24 cellular contexts compared by ENCODE assay signal in the genomic region with DNA sequence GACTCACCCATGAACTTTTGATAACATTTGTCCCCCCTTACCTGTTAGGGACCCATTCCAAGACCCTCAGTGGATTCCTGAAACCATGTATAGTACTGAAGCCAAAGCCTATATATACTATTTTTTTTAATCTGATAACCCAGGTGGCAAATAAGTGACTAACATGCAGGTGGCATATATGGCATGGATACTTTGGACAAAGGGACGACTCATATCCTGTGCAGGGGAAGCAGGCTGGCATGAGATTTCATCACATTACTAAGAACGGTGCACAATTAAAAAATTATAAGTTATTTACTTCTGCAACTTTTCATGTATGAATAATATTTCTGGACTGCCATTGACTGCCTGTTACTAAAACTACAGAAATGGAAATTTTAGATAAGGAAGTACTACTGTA.
"Had no signal": no experiment of that assay in that cellular context is flagged by ENCODE, and none has a peak within 500 bp of the region (broad histone marks: within the 10 kb centered on the region; RNA-seq: fewer than 3 reads in every experiment).

No MANE protein-coding gene starts in this region.

- H3K27ac Mint-ChIP-seq: activated naive CD4-positive, alpha-beta T cell treated with anti-CD3 and anti-CD28 coated beads, Interleukin-2, amount 10 ng/mL, durations not matched to agents 7 days and 5 days; activated naive CD8-positive, alpha-beta T cell treated with anti-CD3 and anti-CD28 coated beads, Interleukin-2, amount 10 ng/mL, durations not matched to agents 7 days and 5 days; brain; effector memory CD8-positive, alpha-beta T cell; naive thymus-derived CD4-positive, alpha-beta T cell; stimulated activated effector memory CD8-positive, alpha-beta T cell treated with anti-CD3 and anti-CD28 coated beads, Interleukin-12 subunit alpha, Interleukin-12 subunit beta, amount 100 ng/mL, for 72 hours; stimulated activated naive CD8-positive, alpha-beta T cell treated with anti-CD3 and anti-CD28 coated beads, Interleukin-15, Interleukin-2, amounts not matched to agents 100 ng/mL and 50 ng/mL, for 24 hours had no signal

- H3K4me3 Mint-ChIP-seq: activated naive CD4-positive, alpha-beta T cell treated with anti-CD3 and anti-CD28 coated beads, Interleukin-2, amount 10 ng/mL, durations not matched to agents 7 days and 5 days; activated naive CD8-positive, alpha-beta T cell treated with anti-CD3 and anti-CD28 coated beads, Interleukin-2, amount 10 ng/mL, durations not matched to agents 7 days and 5 days; brain; effector memory CD8-positive, alpha-beta T cell; naive thymus-derived CD4-positive, alpha-beta T cell; neural crest cell; stimulated activated effector memory CD8-positive, alpha-beta T cell treated with anti-CD3 and anti-CD28 coated beads, Interleukin-12 subunit alpha, Interleukin-12 subunit beta, amount 100 ng/mL, for 72 hours; stimulated activated naive CD8-positive, alpha-beta T cell treated with anti-CD3 and anti-CD28 coated beads, Interleukin-15, Interleukin-2, amounts not matched to agents 100 ng/mL and 50 ng/mL, for 24 hours had no signal

- ATAC-seq: effector memory CD8-positive, alpha-beta T cell; naive thymus-derived CD4-positive, alpha-beta T cell; pancreas; stimulated activated effector memory CD8-positive, alpha-beta T cell treated with anti-CD3 and anti-CD28 coated beads, Interleukin-12 subunit alpha, Interleukin-12 subunit beta, amount 100 ng/mL, for 72 hours had no signal

- DNase-seq: activated CD4-positive, alpha-beta T cell treated with anti-CD3 and anti-CD28 coated beads for 4 hours; activated CD4-positive, alpha-beta T cell treated with anti-CD3 and anti-CD28 coated beads, Interleukin-2, amount 50 U/mL, for 4 hours; activated effector memory CD4-positive, alpha-beta T cell treated with anti-CD3 and anti-CD28 coated beads, Interleukin-2, amount 50 U/mL, for 16 hours; activated naive CD4-positive, alpha-beta T cell treated with anti-CD3 and anti-CD28 coated beads, Interleukin-2, amount 10 ng/mL, durations not matched to agents 7 days and 5 days; activated naive CD8-positive, alpha-beta T cell treated with anti-CD3 and anti-CD28 coated beads, Interleukin-2, amount 10 ng/mL, durations not matched to agents 7 days and 5 days; activated T-cell treated with anti-CD3 and anti-CD28 coated beads for 4 hours; caudate nucleus; cortex of kidney; effector memory CD8-positive, alpha-beta T cell; foreskin melanocyte; islet precursor cell; midbrain; naive thymus-derived CD4-positive, alpha-beta T cell; nucleus accumbens; pancreas; sigmoid colon; small intestine; stimulated activated CD4-positive, alpha-beta T cell treated with anti-CD3 and anti-CD28 coated beads, Interleukin-4, amount 100 ng/mL, for 24 hours; T-helper 9 cell; trophoblast cell had no signal

- H3K36me3 Mint-ChIP-seq: activated naive CD4-positive, alpha-beta T cell treated with anti-CD3 and anti-CD28 coated beads, Interleukin-2, amount 10 ng/mL, durations not matched to agents 7 days and 5 days; activated naive CD8-positive, alpha-beta T cell treated with anti-CD3 and anti-CD28 coated beads, Interleukin-2, amount 10 ng/mL, durations not matched to agents 7 days and 5 days; brain; naive thymus-derived CD4-positive, alpha-beta T cell; stimulated activated effector memory CD8-positive, alpha-beta T cell treated with anti-CD3 and anti-CD28 coated beads, Interleukin-12 subunit alpha, Interleukin-12 subunit beta, amount 100 ng/mL, for 72 hours had no signal

- H3K9me3 Mint-ChIP-seq: activated naive CD4-positive, alpha-beta T cell treated with anti-CD3 and anti-CD28 coated beads, Interleukin-2, amount 10 ng/mL, durations not matched to agents 7 days and 5 days; brain; neural crest cell had no signal

- H3K4me1 Mint-ChIP-seq: activated naive CD4-positive, alpha-beta T cell treated with anti-CD3 and anti-CD28 coated beads, Interleukin-2, amount 10 ng/mL, durations not matched to agents 7 days and 5 days; activated naive CD8-positive, alpha-beta T cell treated with anti-CD3 and anti-CD28 coated beads, Interleukin-2, amount 10 ng/mL, durations not matched to agents 7 days and 5 days; naive thymus-derived CD4-positive, alpha-beta T cell; stimulated activated effector memory CD8-positive, alpha-beta T cell treated with anti-CD3 and anti-CD28 coated beads, Interleukin-12 subunit alpha, Interleukin-12 subunit beta, amount 100 ng/mL, for 72 hours had no signal

- H3K27me3 Mint-ChIP-seq: activated naive CD4-positive, alpha-beta T cell treated with anti-CD3 and anti-CD28 coated beads, Interleukin-2, amount 10 ng/mL, durations not matched to agents 7 days and 5 days; activated naive CD8-positive, alpha-beta T cell treated with anti-CD3 and anti-CD28 coated beads, Interleukin-2, amount 10 ng/mL, durations not matched to agents 7 days and 5 days; effector memory CD8-positive, alpha-beta T cell; naive thymus-derived CD4-positive, alpha-beta T cell; stimulated activated naive CD8-positive, alpha-beta T cell treated with anti-CD3 and anti-CD28 coated beads, Interleukin-15, Interleukin-2, amounts not matched to agents 100 ng/mL and 50 ng/mL, for 24 hours had no signal
